Comparison of ENCODE assay signal across 29 cellular contexts in genomic region chr10:91309711-91310110, GRCh38.
"Had no signal": no experiment of that assay in that cellular context is flagged by ENCODE, and none has a peak within 500 bp of the region (broad histone marks: within the 10 kb centered on the region; RNA-seq: fewer than 3 reads in every experiment).

No MANE protein-coding gene starts in this region.

- H3K4me3 Mint-ChIP-seq: dendritic cell treated with granulocyte-macrophage colony-stimulating factor and Interleukin-4, amounts not matched to agents 40 ng/mL and 50 ng/mL, for 4 days; effector memory CD8-positive, alpha-beta T cell; endodermal cell had no signal

- H3K4me2 ChIP-seq: hepatocyte had no signal

- DNase-seq: colonic mucosa; cortex of kidney; dermis blood vessel endothelial cell; dorsolateral prefrontal cortex; effector CD4-positive, alpha-beta T cell; effector CD8-positive, alpha-beta T cell; effector memory CD4-positive, alpha-beta T cell; effector memory CD8-positive, alpha-beta T cell; endodermal cell; erythroblast; esophagus squamous epithelium; foreskin fibroblast; foreskin keratinocyte; foreskin melanocyte; gastrocnemius medialis; glutamatergic neuron; head of caudate nucleus; heart left ventricle; heart right ventricle had no signal

- ATAC-seq: effector memory CD8-positive, alpha-beta T cell; esophagus mucosa; foreskin keratinocyte; gastrocnemius medialis; gastroesophageal sphincter; heart left ventricle; heart right ventricle had no signal

- H3K27me3 ChIP-seq: colonic mucosa, dorsolateral prefrontal cortex, esophagus muscularis mucosa, esophagus squamous epithelium, gastrocnemius medialis, gastroesophageal sphincter, hepatocyte had no signal

- H3K36me3 ChIP-seq: colonic mucosa, esophagus muscularis mucosa, esophagus squamous epithelium, gastrocnemius medialis, gastroesophageal sphincter, heart left ventricle, heart right ventricle had no signal

- H3K27ac Mint-ChIP-seq: dendritic cell treated with granulocyte-macrophage colony-stimulating factor and Interleukin-4, amounts not matched to agents 40 ng/mL and 50 ng/mL, for 4 days; effector memory CD8-positive, alpha-beta T cell; endodermal cell had no signal

- H3K79me2 ChIP-seq: hepatocyte had no signal

- H3K4me1 Mint-ChIP-seq: endodermal cell had no signal

- H2AFZ ChIP-seq: hepatocyte had no signal

- FAIRE-seq: endometrium, endothelial cell of umbilical vein, frontal cortex had no signal

- H3K9me3 Mint-ChIP-seq: dendritic cell treated with granulocyte-macrophage colony-stimulating factor and Interleukin-4, amounts not matched to agents 40 ng/mL and 50 ng/mL, for 4 days; effector memory CD8-positive, alpha-beta T cell; endodermal cell had no signal

- H3K9me3 ChIP-seq: colonic mucosa, esophagus muscularis mucosa, esophagus squamous epithelium, gastrocnemius medialis, gastroesophageal sphincter, heart left ventricle, heart right ventricle had no signal

- H3K27ac ChIP-seq: colonic mucosa, coronary artery, dorsolateral prefrontal cortex, epithelial cell of prostate, esophagus muscularis mucosa, esophagus squamous epithelium, foreskin keratinocyte, gastrocnemius medialis, gastroesophageal sphincter, heart left ventricle, heart right ventricle, hepatocyte had no signal

- H3K4me1 ChIP-seq: colonic mucosa, esophagus muscularis mucosa, foreskin keratinocyte, gastrocnemius medialis, gastroesophageal sphincter, heart left ventricle, heart right ventricle had no signal

- H3K4me3 ChIP-seq: colonic mucosa, coronary artery, dorsolateral prefrontal cortex, esophagus muscularis mucosa, esophagus squamous epithelium, gastrocnemius medialis, gastroesophageal sphincter, heart left ventricle, heart right ventricle, hepatocyte had no signal
